ENCODE assay signal across 27 cellular contexts in genomic region chrX:7711167-7711566, GRCh38.
DNase-seq lines count a peak whose midpoint lies in the region; ATAC-seq, FAIRE-seq and TF ChIP-seq lines count a peak whose summit lies in the region.
"Had no signal": no experiment of that assay in that cellular context is flagged by ENCODE, and none has a peak within 500 bp of the region (broad histone marks: within the 10 kb centered on the region; RNA-seq: fewer than 3 reads in every experiment).

No MANE protein-coding gene starts in this region.

- no peaks in the 10 kb centered on the region for H3K79me2 ChIP-seq in keratinocyte (ENCODE audit: control insufficient read depth, insufficient read depth, low read length)

- H3K4me3 Mint-ChIP-seq in HFFc6 = no peak overlapping the region
- H3K4me3 Mint-ChIP-seq: activated CD4-positive, alpha-beta T cell treated with anti-CD3 and anti-CD28 coated beads, Interleukin-2, amount 10 ng/mL, durations not matched to agents 24 days and 14 days; activated CD8-positive, alpha-beta memory T cell treated with anti-CD3 and anti-CD28 coated beads, Interleukin-2, amount 10 ng/mL, durations not matched to agents 7 days and 5 days; CD8-positive, alpha-beta T cell; central memory CD8-positive, alpha-beta T cell; GM23338; memory B cell; type B pancreatic cell had no signal

- H3K27ac Mint-ChIP-seq in HFFc6 = peak overlapping the region; percentile 36; the same call in 1 of the 2 replicates
- no peak overlapping the region for H3K27ac Mint-ChIP-seq in activated naive CD4-positive, alpha-beta T cell treated with anti-CD3 and anti-CD28 coated beads, Interleukin-2, amount 50 U/mL, for 72 hours
- H3K27ac Mint-ChIP-seq: activated CD4-positive, alpha-beta T cell treated with anti-CD3 and anti-CD28 coated beads, Interleukin-2, amount 10 ng/mL, durations not matched to agents 24 days and 14 days; activated CD8-positive, alpha-beta memory T cell treated with anti-CD3 and anti-CD28 coated beads, Interleukin-2, amount 10 ng/mL, durations not matched to agents 7 days and 5 days; CD8-positive, alpha-beta T cell; GM23338; memory B cell; type B pancreatic cell had no signal

- no peaks in the 10 kb centered on the region for H3K36me3 Mint-ChIP-seq in HFFc6 (ENCODE audit: low read depth)
- H3K36me3 Mint-ChIP-seq in activated naive CD4-positive, alpha-beta T cell treated with anti-CD3 and anti-CD28 coated beads, Interleukin-2, amount 50 U/mL, for 72 hours = no peaks in the 10 kb centered on the region
- H3K36me3 Mint-ChIP-seq: activated CD8-positive, alpha-beta memory T cell treated with anti-CD3 and anti-CD28 coated beads, Interleukin-2, amount 10 ng/mL, durations not matched to agents 7 days and 5 days; CD8-positive, alpha-beta T cell; memory B cell; type B pancreatic cell had no signal

- intact Hi-C loops in right cardiac atrium (cut with DNase I) = no loop called here

- peaks cover 7% of the 10 kb centered on the region for H3K4me1 ChIP-seq in keratinocyte (ENCODE audit: control insufficient read depth, extremely low read depth, insufficient read depth, low read length)
- H3K4me1 ChIP-seq in right cardiac atrium (ENCODE audit: control insufficient read depth, insufficient read depth, low read length) = no peaks in the 10 kb centered on the region
- H3K4me1 ChIP-seq: prostate gland had no signal

- dilution Hi-C loops in keratinocyte (cut with MboI; ENCODE audit: extremely low pct_ligation_motif_present, low sequenced_read_pairs) = no loop called here

- no peaks in the 10 kb centered on the region for H3K9me3 Mint-ChIP-seq in HFFc6
- no peaks in the 10 kb centered on the region for H3K9me3 Mint-ChIP-seq in activated naive CD4-positive, alpha-beta T cell treated with anti-CD3 and anti-CD28 coated beads, Interleukin-2, amount 50 U/mL, for 72 hours
- H3K9me3 Mint-ChIP-seq: activated CD4-positive, alpha-beta T cell treated with anti-CD3 and anti-CD28 coated beads, Interleukin-2, amount 10 ng/mL, durations not matched to agents 24 days and 14 days; CD8-positive, alpha-beta T cell; central memory CD8-positive, alpha-beta T cell; GM23338; memory B cell had no signal

- peaks cover 19% of the 10 kb centered on the region; the same call in 1 of the 2 replicates for H3K4me1 Mint-ChIP-seq in HFFc6 (ENCODE audit: low read depth)
- H3K4me1 Mint-ChIP-seq: activated CD4-positive, alpha-beta T cell treated with anti-CD3 and anti-CD28 coated beads, Interleukin-2, amount 10 ng/mL, durations not matched to agents 24 days and 14 days; activated CD8-positive, alpha-beta memory T cell treated with anti-CD3 and anti-CD28 coated beads, Interleukin-2, amount 10 ng/mL, durations not matched to agents 7 days and 5 days; central memory CD8-positive, alpha-beta T cell; memory B cell had no signal

- DNase-seq in EH (ENCODE audit: low read depth) = peak; percentile 1
- no peak for DNase-seq in HFFc6
- peak; percentile 14 for DNase-seq in RPMI8226
- DNase-seq in keratinocyte (ENCODE audit: low read depth, low spot score) = peak; percentile 26
- no peak for DNase-seq in activated naive CD4-positive, alpha-beta T cell treated with anti-CD3 and anti-CD28 coated beads, Interleukin-2, amount 50 U/mL, for 72 hours (ENCODE audit: low spot score in 2 of 2)
- no peak for DNase-seq in right cardiac atrium
- DNase-seq: activated CD4-positive, alpha-beta T cell treated with anti-CD3 and anti-CD28 coated beads, Interleukin-2, amount 10 ng/mL, durations not matched to agents 24 days and 14 days; activated CD8-positive, alpha-beta memory T cell treated with anti-CD3 and anti-CD28 coated beads, Interleukin-2, amount 10 ng/mL, durations not matched to agents 7 days and 5 days; activated naive CD4-positive, alpha-beta T cell treated with anti-CD3 and anti-CD28 coated beads, Interleukin-2, amount 50 U/mL, for 16 hours; AML-193; anterior cingulate cortex; CD8-positive, alpha-beta T cell; dermis blood vessel endothelial cell; GF-D8; head of caudate nucleus; left cardiac atrium; NCI-H524; stimulated activated CD4-positive, alpha-beta T cell treated with anti-CD3 and anti-CD28 coated beads, Interleukin-1b, Interleukin-23, amount 100 ng/mL, for 48 hours; WERI-Rb-1 had no signal

- TF ChIP-seq CTCF in HFFc6 (IDR thresholded peaks at IDR 0.05) (no peak), keratinocyte (optimal IDR thresholded peaks at IDR 0.05 in 1 of 3, IDR thresholded peaks at IDR 0.05 in 1 of 3, conservative IDR thresholded peaks at IDR 0.05 in 1 of 3; ENCODE audit: extremely low read depth in 1 of 3, insufficient read depth in 2 of 3, low read length in 3 of 3) (no peak)

- no peak overlapping the region for H3K9ac ChIP-seq in keratinocyte (ENCODE audit: control insufficient read depth, extremely low read depth, insufficient read depth, low read length)

- no peaks in the 10 kb centered on the region for H3K36me3 ChIP-seq in keratinocyte (ENCODE audit: control insufficient read depth in 2 of 2, extremely low read depth in 1 of 2, insufficient read depth in 2 of 2, low read length in 2 of 2)
- H3K36me3 ChIP-seq: neutrophil, prostate gland, WERI-Rb-1 had no signal

- peak overlapping the region; percentile 87 for H2AFZ ChIP-seq in keratinocyte (ENCODE audit: control insufficient read depth, low read length)
- H2AFZ ChIP-seq: GM23338 had no signal

- H3K27ac ChIP-seq in keratinocyte (ENCODE audit: control insufficient read depth, insufficient read depth, low read length) (no peak overlapping the region), right cardiac atrium (ENCODE audit: low read length) (no peak overlapping the region)
- H3K27ac ChIP-seq: neutrophil, prostate gland, WERI-Rb-1 had no signal

- H3K4me2 ChIP-seq in keratinocyte (ENCODE audit: control insufficient read depth, extremely low read depth, insufficient read depth, low read depth, low read length) = no peak overlapping the region
- H3K4me2 ChIP-seq: GM23338 had no signal

- no peak overlapping the region for H3K4me3 ChIP-seq in keratinocyte (ENCODE audit: control insufficient read depth in 2 of 3, extremely low read depth in 1 of 3, insufficient read depth in 2 of 3, low read depth in 1 of 3, low read length in 3 of 3)
- no peak overlapping the region for H3K4me3 ChIP-seq in right cardiac atrium (ENCODE audit: low read length)
- H3K4me3 ChIP-seq: GM23338, prostate gland had no signal

- FAIRE-seq in keratinocyte (lab: Jason Lieb, UNC) = peak; percentile 49
- FAIRE-seq: GM18507 had no signal

- ATAC-seq in HG03354 (IDR thresholded peaks at IDR 0.05; ENCODE audit: poor library complexity, severe bottlenecking, unreplicated experiment) (no peak), right cardiac atrium (no peak)
- ATAC-seq in activated naive CD4-positive, alpha-beta T cell treated with anti-CD3 and anti-CD28 coated beads, Interleukin-2, amount 50 U/mL, for 72 hours = no peak
- ATAC-seq: activated CD8-positive, alpha-beta memory T cell treated with anti-CD3 and anti-CD28 coated beads, Interleukin-2, amount 10 ng/mL, durations not matched to agents 7 days and 5 days; CD8-positive, alpha-beta T cell; GM23338; left cardiac atrium had no signal

- H3K27me3 ChIP-seq in keratinocyte (ENCODE audit: control insufficient read depth, extremely low read depth, insufficient read depth, low read length) (no peaks in the 10 kb centered on the region), right cardiac atrium (ENCODE audit: control insufficient read depth, insufficient read depth) (no peaks in the 10 kb centered on the region)
- H3K27me3 ChIP-seq: neutrophil had no signal

- H4K20me1 ChIP-seq in keratinocyte (ENCODE audit: control insufficient read depth, extremely low read depth, insufficient read depth, low read length) = no peaks in the 10 kb centered on the region

- H3K27me3 Mint-ChIP-seq in HFFc6 (ENCODE audit: insufficient read depth) = no peaks in the 10 kb centered on the region; the same call in 1 of the 2 replicates
- H3K27me3 Mint-ChIP-seq: activated CD4-positive, alpha-beta T cell treated with anti-CD3 and anti-CD28 coated beads, Interleukin-2, amount 10 ng/mL, durations not matched to agents 24 days and 14 days; activated CD8-positive, alpha-beta memory T cell treated with anti-CD3 and anti-CD28 coated beads, Interleukin-2, amount 10 ng/mL, durations not matched to agents 7 days and 5 days; central memory CD8-positive, alpha-beta T cell; memory B cell had no signal

- no peaks in the 10 kb centered on the region for H3K9me1 ChIP-seq in keratinocyte (ENCODE audit: control insufficient read depth, extremely low read depth, insufficient read depth, low read length)

- no peaks in the 10 kb centered on the region for H3K9me3 ChIP-seq in keratinocyte (ENCODE audit: control insufficient read depth, low read depth, low read length)
- H3K9me3 ChIP-seq in right cardiac atrium (ENCODE audit: control insufficient read depth, low read length) = no peaks in the 10 kb centered on the region
- H3K9me3 ChIP-seq: neutrophil, prostate gland had no signal

Comparison
In these comparisons a context has a peak if more than half of its experiments do, and no peak if none do; other contexts are left out.
1. DNase-seq: peak in EH (single experiment), RPMI8226 (single experiment) and keratinocyte (single experiment); none in HFFc6 (single experiment), activated naive CD4-positive, alpha-beta T cell treated with anti-CD3 and anti-CD28 coated beads, Interleukin-2, amount 50 U/mL, for 72 hours (0 of 2) and right cardiac atrium (0 of 3).